In the genomic region with DNA sequence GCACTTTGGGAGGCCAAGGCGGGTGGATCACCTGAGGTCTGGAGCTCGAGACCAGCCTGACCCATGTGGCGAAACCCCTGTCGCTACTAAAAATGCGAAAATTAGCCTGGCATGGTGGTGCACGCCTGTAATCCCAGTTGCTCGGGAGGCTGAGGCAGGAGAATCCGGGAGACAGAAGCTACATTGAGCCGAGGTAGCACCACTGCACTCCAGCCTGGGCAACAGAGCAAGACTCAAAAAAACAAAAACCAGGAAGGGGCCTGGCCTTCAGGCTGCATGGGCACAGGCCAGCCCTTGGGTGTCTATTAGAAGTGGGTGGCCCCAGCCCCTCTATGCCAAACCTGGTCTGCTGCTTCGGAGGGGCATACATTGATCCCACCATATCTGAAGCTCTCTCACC, we compare ENCODE assay signal across 16 cellular contexts. TPM values are rescaled to one million over a fixed set of nuclear protein-coding genes. Genes with fewer than 3 reads are reported as not detected.
DNase-seq lines count a peak whose midpoint lies in the region; ATAC-seq and TF ChIP-seq lines count a peak whose summit lies in the region.
"Had no signal": no experiment of that assay in that cellular context is flagged by ENCODE, and none has a peak within 500 bp of the region (broad histone marks: within the 10 kb centered on the region; RNA-seq: fewer than 3 reads in every experiment).

No MANE protein-coding gene starts in this region.

- H3K27ac ChIP-seq in neuronal stem cell (replicated peaks; ENCODE audit: low read length): no peak overlapping the region
- H3K27ac ChIP-seq: BLaER1 treated with 17β-estradiol and CSF1 and Interleukin-3, amounts not matched to agents 10 nM and 100 nM; C4-2B had no signal

- no CpG with 5 or more reads among the region's 10 CpGs for WGBS in neuronal stem cell (ENCODE audit: extremely low coverage in 2 of 2, insufficient read length in 2 of 2, insufficient replicate concordance in 1 of 2), 2 donors

- H4K8ac ChIP-seq in neuronal stem cell (ENCODE audit: low read depth, low read length): no peak overlapping the region

- no peak overlapping the region for H3K4ac ChIP-seq in neuronal stem cell (ENCODE audit: low read length)

- H2BK12ac ChIP-seq in neuronal stem cell (ENCODE audit: low read length): no peak overlapping the region

- H3K9me3 Mint-ChIP-seq in Caco-2 (ENCODE audit: unreplicated experiment) (no peaks in the 10 kb centered on the region), WTC11 (no peaks in the 10 kb centered on the region)
- H3K9me3 Mint-ChIP-seq: CD4-positive, alpha-beta T cell; CD8-positive, alpha-beta T cell had no signal

- H3K36me3 ChIP-seq in Caco-2 (ENCODE audit: control insufficient read depth, insufficient read depth, low read length): no peaks in the 10 kb centered on the region
- H3K36me3 ChIP-seq in neuronal stem cell (replicated peaks in 1 of 2; ENCODE audit: control insufficient read depth in 2 of 2, insufficient read depth in 2 of 2, low read length in 2 of 2): no peaks in the 10 kb centered on the region
- H3K36me3 ChIP-seq: BLaER1 treated with 17β-estradiol and CSF1 and Interleukin-3, amounts not matched to agents 10 nM and 100 nM had no signal

- TF ChIP-seq CTCF in Caco-2 (IDR thresholded peaks at IDR 0.05; ENCODE audit: insufficient read depth in 1 of 2, low read depth in 1 of 2, low read length in 1 of 2, severe bottlenecking in 1 of 2, unreplicated experiment in 1 of 2) (no peak), WTC11 (IDR thresholded peaks at IDR 0.05) (no peak)

- H3K23ac ChIP-seq in neuronal stem cell (ENCODE audit: low read depth, low read length, poor library complexity): no peak overlapping the region

- no peak overlapping the region for H3K18ac ChIP-seq in neuronal stem cell (ENCODE audit: low read length)

- H3K4me3 ChIP-seq in Caco-2 (ENCODE audit: low read depth, low read length): no peak overlapping the region
- no peak overlapping the region for H3K4me3 ChIP-seq in neuronal stem cell (ENCODE audit: low read length in 2 of 2)
- H3K4me3 ChIP-seq: BLaER1 treated with 17β-estradiol and CSF1 and Interleukin-3, amounts not matched to agents 10 nM and 100 nM had no signal

- H3K36me3 Mint-ChIP-seq in Caco-2 (ENCODE audit: insufficient read depth, unreplicated experiment) (no peaks in the 10 kb centered on the region), WTC11 (no peaks in the 10 kb centered on the region)
- H3K36me3 Mint-ChIP-seq: CD8-positive, alpha-beta T cell had no signal

- CTCF ChIA-PET in Caco-2 (lab: Charles Lee) (no interaction called here), WTC11 (lab: Charles Lee) (interaction anchor here (0.7 to 1.5 kb wide), 3 partner anchors 38 to 69 kb away, joined by 3 to 4 read pairs (median 4); no protein-coding TSS in a partner anchor)

- H3K4me1 ChIP-seq in Caco-2: peaks cover 14% of the 10 kb centered on the region
- H3K4me1 ChIP-seq in neuronal stem cell (ENCODE audit: control insufficient read depth in 2 of 2, insufficient read depth in 1 of 2, low read depth in 1 of 2, low read length in 2 of 2): peaks cover 0 to 4% of the 10 kb centered on the region in 2 donors

- H3K27ac Mint-ChIP-seq in Caco-2 (ENCODE audit: unreplicated experiment) (peak overlapping the region; percentile 24), WTC11 (no peak overlapping the region)
- H3K27ac Mint-ChIP-seq: CD4-positive, alpha-beta T cell; CD8-positive, alpha-beta T cell had no signal

- no peaks in the 10 kb centered on the region for H3K9me3 ChIP-seq in Caco-2
- no peaks in the 10 kb centered on the region for H3K9me3 ChIP-seq in neuronal stem cell (replicated peaks in 1 of 2; ENCODE audit: control insufficient read depth in 2 of 2, insufficient read depth in 1 of 2, low read depth in 1 of 2, low read length in 2 of 2)
- H3K9me3 ChIP-seq: BLaER1 treated with 17β-estradiol and CSF1 and Interleukin-3, amounts not matched to agents 10 nM and 100 nM had no signal

- H3K4me3 Mint-ChIP-seq in Caco-2 (ENCODE audit: unreplicated experiment) (no peak overlapping the region), WTC11 (no peak overlapping the region)
- H3K4me3 Mint-ChIP-seq: CD4-positive, alpha-beta T cell; CD8-positive, alpha-beta T cell had no signal

- no peak overlapping the region for H4K91ac ChIP-seq in neuronal stem cell (ENCODE audit: low read depth, low read length, poor library complexity)

- H3K27me3 ChIP-seq in Caco-2 (replicated peaks; ENCODE audit: control insufficient read depth, insufficient read depth, low read length): no peaks in the 10 kb centered on the region
- no peaks in the 10 kb centered on the region for H3K27me3 ChIP-seq in neuronal stem cell (ENCODE audit: control insufficient read depth in 3 of 3, insufficient read depth in 3 of 3, low read depth in 1 of 3, low read length in 3 of 3)
- H3K27me3 ChIP-seq: BLaER1 treated with 17β-estradiol and CSF1 and Interleukin-3, amounts not matched to agents 10 nM and 100 nM had no signal

- no peak overlapping the region for H2BK120ac ChIP-seq in neuronal stem cell (ENCODE audit: low read depth, low read length)

- intact Hi-C loops in Caco-2 (cut with micrococcal nuclease; ENCODE audit: unreplicated experiment): no loop called here

- POLR2A ChIA-PET in Caco-2 (lab: Charles Lee) (no interaction called here), WTC11 (lab: Charles Lee) (interaction anchor here (0.6 to 0.7 kb wide), 2 partner anchors 25 to 69 kb away, joined by 4 to 5 read pairs; no protein-coding TSS in a partner anchor)

- BruUV-seq in Caco-2 (replicated peaks; lab: Mats Ljungman, UMichigan): no TSS peak

- no peak overlapping the region for H3K4me2 ChIP-seq in neuronal stem cell (ENCODE audit: insufficient read depth, low read length, poor library complexity, severe bottlenecking)

- H2BK15ac ChIP-seq in neuronal stem cell (ENCODE audit: low read length): no peak overlapping the region

- DNase-seq in Caco-2 (no peak), WTC11 (ENCODE audit: low spot score) (no peak), neuronal stem cell (ENCODE audit: low spot score) (no peak), NCI-H1417 (lab: John Stamatoyannopoulos, UW) (no peak), medulla oblongata (ENCODE audit: extremely low spot score) (no peak), COR-L47 (lab: John Stamatoyannopoulos, UW) (no peak)
- DNase-seq: 8988T; ACHN; Calu3; CD4-positive, alpha-beta T cell; CD8-positive, alpha-beta T cell; DMS79 treated with DMSO at 0.1 percent for 48 hours; GF-D8 had no signal

- no peak for ATAC-seq in WTC11
- ATAC-seq in HG03095 (IDR thresholded peaks at IDR 0.05; ENCODE audit: unreplicated experiment): no peak
- ATAC-seq: CD8-positive, alpha-beta T cell had no signal

- H3K4me1 Mint-ChIP-seq in Caco-2 (ENCODE audit: low read depth, unreplicated experiment) (peaks cover 12% of the 10 kb centered on the region), WTC11 (peaks cover 19% of the 10 kb centered on the region)

- H2AK5ac ChIP-seq in neuronal stem cell (ENCODE audit: low read depth, low read length): peak overlapping the region; percentile 52

- no peak overlapping the region for H3K9ac ChIP-seq in neuronal stem cell (ENCODE audit: low read depth, low read length, poor library complexity)
- H3K9ac ChIP-seq: BLaER1 treated with 17β-estradiol and CSF1 and Interleukin-3, amounts not matched to agents 10 nM and 100 nM had no signal

- no peak overlapping the region for H2AFZ ChIP-seq in neuronal stem cell (ENCODE audit: low read length)

- no peaks in the 10 kb centered on the region for H3K79me1 ChIP-seq in neuronal stem cell (ENCODE audit: low read depth, low read length)

- H3K27me3 Mint-ChIP-seq in Caco-2 (ENCODE audit: insufficient read depth, unreplicated experiment) (no peaks in the 10 kb centered on the region), WTC11 (ENCODE audit: low read depth) (no peaks in the 10 kb centered on the region)
- H3K27me3 Mint-ChIP-seq: CD4-positive, alpha-beta T cell had no signal

- peak overlapping the region; percentile 8 for H3K14ac ChIP-seq in neuronal stem cell (ENCODE audit: low read length)

- H2BK5ac ChIP-seq in neuronal stem cell (ENCODE audit: low read length): no peak overlapping the region

TF ChIP-seq in WTC11, 78 proteins besides CTCF, POLR2A, EP300 and RAD21:
- TF ChIP-seq TEAD4 (CRISPR knock-in tag; IDR thresholded peaks at IDR 0.05) (no peak), ZNF121 (CRISPR knock-in tag; IDR thresholded peaks at IDR 0.05) (peak; percentile 87)
- TF ChIP-seq, protein P1, sequence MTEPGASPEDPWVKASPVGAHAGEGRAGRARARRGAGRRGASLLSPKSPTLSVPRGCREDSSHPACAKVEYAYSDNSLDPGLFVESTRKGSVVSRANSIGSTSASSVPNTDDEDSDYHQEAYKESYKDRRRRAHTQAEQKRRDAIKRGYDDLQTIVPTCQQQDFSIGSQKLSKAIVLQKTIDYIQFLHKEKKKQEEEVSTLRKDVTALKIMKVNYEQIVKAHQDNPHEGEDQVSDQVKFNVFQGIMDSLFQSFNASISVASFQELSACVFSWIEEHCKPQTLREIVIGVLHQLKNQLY (CRISPR knock-in tag; IDR thresholded peaks at IDR 0.05): no peak

RNA-seq across cellular contexts. Expression of a gene that starts 56.0 kb away (rescaled TPM):
- total RNA-seq in Caco-2 (2022): 84.4 and 94.0 TPM in 2 replicates
- total RNA-seq in WTC11 (2021): 58.9 to 66.9 TPM (median 59.0 TPM) in 3 replicates
- 33.7 TPM for polyA plus RNA-seq in neuronal stem cell (2013, experiment 1 of 2)
- 34.6 TPM for polyA plus RNA-seq in neuronal stem cell (2013, experiment 2 of 2)
